In genomic region chr7:136174477-136174876, GRCh38 we compare ENCODE assay signal across 23 cellular contexts.
DNase-seq lines count a peak whose midpoint lies in the region; ATAC-seq, FAIRE-seq and TF ChIP-seq lines count a peak whose summit lies in the region.
"Had no signal": no experiment of that assay in that cellular context is flagged by ENCODE, and none has a peak within 500 bp of the region (broad histone marks: within the 10 kb centered on the region; RNA-seq: fewer than 3 reads in every experiment).

No MANE protein-coding gene starts in this region.

- no peak for TF ChIP-seq RAD21 in K562 (CRISPR knock-in tag; conservative IDR thresholded peaks at IDR 0.05 in 1 of 2, IDR thresholded peaks at IDR 0.05 in 1 of 2)

- FAIRE-seq in K562 (lab: Jason Lieb, UNC) = no peak
- FAIRE-seq: GM12891, GM19239, HTR-8/SVneo had no signal

- H3K27me3 ChIP-seq in Karpas-422 (ENCODE audit: low read length) = no peaks in the 10 kb centered on the region
- H3K27me3 ChIP-seq in K562 (ENCODE audit: control insufficient read depth in 2 of 2, insufficient read depth in 2 of 2, low read length in 2 of 2) = no peaks in the 10 kb centered on the region
- H3K27me3 ChIP-seq: BE2C had no signal

- H3K79me2 ChIP-seq in Karpas-422 (ENCODE audit: low read length) (no peaks in the 10 kb centered on the region), K562 (ENCODE audit: control insufficient read depth, insufficient read depth, low read length) (no peaks in the 10 kb centered on the region; the same call in 2 of the 3 replicates)

- H3K9me3 ChIP-seq in Karpas-422 (ENCODE audit: low read length) (no peaks in the 10 kb centered on the region), SK-N-MC (ENCODE audit: low read depth, low read length) (no peaks in the 10 kb centered on the region), K562 (replicated peaks; ENCODE audit: control insufficient read depth, insufficient read depth, low read depth, low read length) (no peaks in the 10 kb centered on the region)
- H3K9me3 ChIP-seq: BE2C, HAP-1 had no signal

- TF ChIP-seq POLR2A in K562 (conservative IDR thresholded peaks at IDR 0.05) = no peak

- H3K4me2 ChIP-seq in Karpas-422 (ENCODE audit: low read depth, low read length, poor library complexity, severe bottlenecking) (no peak overlapping the region), K562 (ENCODE audit: insufficient read depth, low read length) (no peak overlapping the region; the same call in 1 of the 2 replicates)

- H3K36me3 Mint-ChIP-seq in activated T-helper 2 cell treated with anti-CD3 and anti-CD28 coated beads, Interferon-gamma antibody, Interleukin-2, Interleukin-4, amounts not matched to agents 10 μg/mL and 5 μg/mL and 100 μg/mL, durations not matched to agents 14 hours and 24 hours and 36 hours (ENCODE audit: low read depth) = no peaks in the 10 kb centered on the region
- H3K36me3 Mint-ChIP-seq: CD4-positive, CD25-positive, alpha-beta regulatory T cell had no signal

- no peaks in the 10 kb centered on the region for H3K9me2 ChIP-seq in Karpas-422 (replicated peaks; ENCODE audit: insufficient read depth, low read length)

- CTCF ChIA-PET in K562 (lab: Yijun Ruan, JAX; ENCODE audit: low intra/inter-chr PET ratio) = no interaction called here

- no peaks in the 10 kb centered on the region for H4K20me1 ChIP-seq in Karpas-422 (ENCODE audit: insufficient read depth, low read depth, low read length)
- H4K20me1 ChIP-seq in K562 (replicated peaks; ENCODE audit: control insufficient read depth, insufficient read depth, low read length) = no peaks in the 10 kb centered on the region

- H3K36me3 ChIP-seq in Karpas-422 (ENCODE audit: insufficient read depth, low read length) (no peaks in the 10 kb centered on the region), SK-N-MC (ENCODE audit: insufficient read depth, low read length) (no peaks in the 10 kb centered on the region), K562 (ENCODE audit: control insufficient read depth, insufficient read depth, low read length) (peaks cover 8% of the 10 kb centered on the region; the same call in 1 of the 3 replicates)
- H3K36me3 ChIP-seq: BE2C, HAP-1 had no signal

- no TSS peak for BruUV-seq in K562 (replicated peaks; lab: Mats Ljungman, UMichigan)

- intact Hi-C loops in K562 (cut with micrococcal nuclease) = no loop called here
- intact Hi-C loops in activated T-helper 2 cell treated with anti-CD3 and anti-CD28 coated beads, Interferon-gamma antibody, Interleukin-2, Interleukin-4, amounts not matched to agents 10 μg/mL and 5 μg/mL and 100 μg/mL, durations not matched to agents 14 hours and 24 hours and 36 hours (cut with micrococcal nuclease) = no loop called here

- H3K27ac ChIP-seq in Karpas-422 (ENCODE audit: low read length) (no peak overlapping the region), SK-N-MC (peak overlapping the region; percentile 80; the same call in 1 of the 2 replicates), K562 (ENCODE audit: extremely low read depth, low read depth, low read length) (peak overlapping the region; percentile 43; the same call in 1 of the 3 replicates)
- H3K27ac ChIP-seq: GM23248 had no signal

- no peak overlapping the region for H3K4me3 ChIP-seq in Karpas-422 (ENCODE audit: low read length)
- peak overlapping the region; percentile 61 for H3K4me3 ChIP-seq in SK-N-MC
- no peak overlapping the region for H3K4me3 ChIP-seq in K562
- H3K4me3 ChIP-seq: GM23248, HAP-1 had no signal

- in situ Hi-C loops in KBM-7 (cut with MboI; ENCODE audit: low pct_unique_long_range_greater_than_20kb, low sequenced_read_pairs) = no loop called here
- in situ Hi-C loops in K562 (cut with MboI) = no loop called here

- H3K4me1 ChIP-seq in Karpas-422 (ENCODE audit: low read length) = peaks cover 13% of the 10 kb centered on the region
- H3K4me1 ChIP-seq in K562 (replicated peaks in 1 of 2; ENCODE audit: control insufficient read depth in 2 of 2, insufficient read depth in 2 of 2, low read length in 2 of 2) = peaks cover 0 to 16% of the 10 kb centered on the region in 2 experiments; a peak in 4 of 5 replicates
- H3K4me1 ChIP-seq: BE2C, HAP-1 had no signal

- H3K27me3 Mint-ChIP-seq in activated T-helper 2 cell treated with anti-CD3 and anti-CD28 coated beads, Interferon-gamma antibody, Interleukin-2, Interleukin-4, amounts not matched to agents 10 μg/mL and 5 μg/mL and 100 μg/mL, durations not matched to agents 14 hours and 24 hours and 36 hours (ENCODE audit: low read depth) = no peaks in the 10 kb centered on the region
- H3K27me3 Mint-ChIP-seq: CD4-positive, CD25-positive, alpha-beta regulatory T cell; CD8-positive, alpha-beta memory T cell had no signal

- POLR2A ChIA-PET in K562 (lab: Yijun Ruan, JAX) = interaction anchor here (0.7 to 1.8 kb wide), 4 partner anchors 8 to 20 kb away, joined by 3 to 5 read pairs (median 4); no protein-coding TSS in a partner anchor

- H3K9me3 Mint-ChIP-seq in activated T-helper 2 cell treated with anti-CD3 and anti-CD28 coated beads, Interferon-gamma antibody, Interleukin-2, Interleukin-4, amounts not matched to agents 10 μg/mL and 5 μg/mL and 100 μg/mL, durations not matched to agents 14 hours and 24 hours and 36 hours = no peaks in the 10 kb centered on the region
- H3K9me3 Mint-ChIP-seq: CD8-positive, alpha-beta memory T cell had no signal

- TF ChIP-seq CTCF in K562 (IDR thresholded peaks at IDR 0.05 in 2 of 3, conservative IDR thresholded peaks at IDR 0.05 in 1 of 3; ENCODE audit: insufficient read depth in 2 of 3, low read depth in 1 of 3, low read length in 3 of 3) = no peak

- peak overlapping the region; percentile 27; the same call in 1 of the 2 replicates for H2AFZ ChIP-seq in Karpas-422 (ENCODE audit: low read length)
- H2AFZ ChIP-seq in K562 (ENCODE audit: low read depth, low read length) = peak overlapping the region; percentile 58
- H2AFZ ChIP-seq: GM23248 had no signal

- 12% methylated on average over 3 of the region's 3 CpGs for WGBS in K562 (ENCODE audit: insufficient coverage, low coverage, missing lambda C conversion rate)

- H3K4me1 Mint-ChIP-seq in activated T-helper 2 cell treated with anti-CD3 and anti-CD28 coated beads, Interferon-gamma antibody, Interleukin-2, Interleukin-4, amounts not matched to agents 10 μg/mL and 5 μg/mL and 100 μg/mL, durations not matched to agents 14 hours and 24 hours and 36 hours (ENCODE audit: low read depth) = no peaks in the 10 kb centered on the region

- no peak for TF ChIP-seq EP300 in K562 (IDR thresholded peaks at IDR 0.05; ENCODE audit: low read length)

- H3K9me1 ChIP-seq in K562 (ENCODE audit: control insufficient read depth, insufficient read depth, low read length) = no peaks in the 10 kb centered on the region

- DNase-seq in KBM-7 (peak; percentile 1), Karpas-422 (peak; percentile 50), SK-N-MC (ENCODE audit: low read depth, low spot score) (no peak), K562 (ENCODE audit: extremely low read depth in 1 of 4, low spot score in 3 of 4) (no peak)
- no peak for DNase-seq in activated T-helper 2 cell treated with anti-CD3 and anti-CD28 coated beads, Interferon-gamma antibody, Interleukin-2, Interleukin-4, amounts not matched to agents 10 μg/mL and 5 μg/mL and 100 μg/mL, durations not matched to agents 14 hours and 24 hours and 36 hours (ENCODE audit: low spot score)
- no peak for DNase-seq in stimulated activated CD4-positive, alpha-beta T cell treated with anti-CD3 and anti-CD28 coated beads, Interleukin-4, amount 100 ng/mL, for 24 hours
- DNase-seq: ACHN; BE2C; C1 segment of cervical spinal cord; CD4-positive, CD25-positive, alpha-beta regulatory T cell; CD8-positive, alpha-beta memory T cell; COR-L47; DMS 273 treated with DMSO at 0.1 percent for 48 hours; DMS53; DND-41; EL; GM23248; IMR-90 had no signal

- ATAC-seq in K562 = peak; percentile 50
- ATAC-seq in HG03025 (IDR thresholded peaks at IDR 0.05; ENCODE audit: low FRiP score, unreplicated experiment) = no peak

- H3K9ac ChIP-seq in Karpas-422 (ENCODE audit: low read length) (no peak overlapping the region), SK-N-MC (ENCODE audit: insufficient read length) (no peak overlapping the region), K562 (ENCODE audit: insufficient read depth in 1 of 2, low read depth in 2 of 2, low read length in 2 of 2) (no peak overlapping the region)
- H3K9ac ChIP-seq: GM23248 had no signal

- H3K4me3 Mint-ChIP-seq in activated T-helper 2 cell treated with anti-CD3 and anti-CD28 coated beads, Interferon-gamma antibody, Interleukin-2, Interleukin-4, amounts not matched to agents 10 μg/mL and 5 μg/mL and 100 μg/mL, durations not matched to agents 14 hours and 24 hours and 36 hours (ENCODE audit: low read depth) = no peak overlapping the region
- H3K4me3 Mint-ChIP-seq: CD4-positive, CD25-positive, alpha-beta regulatory T cell; CD8-positive, alpha-beta memory T cell had no signal

- H3K27ac Mint-ChIP-seq in activated T-helper 2 cell treated with anti-CD3 and anti-CD28 coated beads, Interferon-gamma antibody, Interleukin-2, Interleukin-4, amounts not matched to agents 10 μg/mL and 5 μg/mL and 100 μg/mL, durations not matched to agents 14 hours and 24 hours and 36 hours = no peak overlapping the region
- H3K27ac Mint-ChIP-seq: CD4-positive, CD25-positive, alpha-beta regulatory T cell had no signal

TF ChIP-seq in K562, 482 proteins besides CTCF, POLR2A, EP300 and RAD21 (continues in another document):
- TF ChIP-seq SNIP1 (IDR thresholded peaks at IDR 0.05; ENCODE audit: low read depth) (no peak), TAL1 (IDR thresholded peaks at IDR 0.05) (no peak), NONO (IDR thresholded peaks at IDR 0.05; ENCODE audit: low read depth in 2 of 2, low read length in 1 of 2) (no peak), ZNF584 (CRISPR knock-in tag; IDR thresholded peaks at IDR 0.05; ENCODE audit: low read depth) (no peak), HNRNPL (IDR thresholded peaks at IDR 0.05; ENCODE audit: low read depth, low read length) (no peak)

Comparison
In these comparisons a context has a peak if more than half of its experiments do, and no peak if none do; other contexts are left out.
1. DNase-seq: peak in KBM-7 (single experiment) and Karpas-422 (single experiment); none in SK-N-MC (single experiment), K562 (0 of 4), activated T-helper 2 cell treated with anti-CD3 and anti-CD28 coated beads, Interferon-gamma antibody, Interleukin-2, Interleukin-4, amounts not matched to agents 10 μg/mL and 5 μg/mL and 100 μg/mL, durations not matched to agents 14 hours and 24 hours and 36 hours (single experiment) and stimulated activated CD4-positive, alpha-beta T cell treated with anti-CD3 and anti-CD28 coated beads, Interleukin-4, amount 100 ng/mL, for 24 hours (single experiment).